1 cellular context compared by ENCODE assay signal in genomic region chr6:20400476-20401402, GRCh38.
TF ChIP-seq lines count a peak whose summit lies in the region.

No MANE protein-coding gene starts in this region.

TF ChIP-seq in HepG2, 621 proteins besides CTCF, POLR2A, EP300 and RAD21 (continued from another document and continues in another):
- peak; percentile 43; the same call in 1 of the 2 replicates for TF ChIP-seq ZBTB33 (CRISPR knock-in tag; IDR thresholded peaks at IDR 0.05)
- no peak for TF ChIP-seq NCOR1 (IDR thresholded peaks at IDR 0.05; ENCODE audit: borderline replicate concordance, low read length)
- TF ChIP-seq ISX (CRISPR knock-in tag; conservative IDR thresholded peaks at IDR 0.05) = no peak; the same call in 1 of the 2 replicates
- TF ChIP-seq STAG1 (CRISPR knock-in tag; IDR thresholded peaks at IDR 0.05) = peak; percentile 30; the same call in 1 of the 2 replicates
- TF ChIP-seq ZNF207 (IDR thresholded peaks at IDR 0.05; ENCODE audit: borderline replicate concordance) = no peak
- TF ChIP-seq ZSCAN20 (CRISPR knock-in tag; IDR thresholded peaks at IDR 0.05; ENCODE audit: borderline replicate concordance) = no peak; the same call in 1 of the 2 replicates
- TF ChIP-seq DBP (CRISPR knock-in tag; IDR thresholded peaks at IDR 0.05; ENCODE audit: not compliant biosample characterization) = no peak
- no peak for TF ChIP-seq PTBP1 (IDR thresholded peaks at IDR 0.05; ENCODE audit: low read depth, low read length, poor library complexity, severe bottlenecking)
- no peak for TF ChIP-seq MYPOP (CRISPR knock-in tag; IDR thresholded peaks at IDR 0.05)
- no peak for TF ChIP-seq E2F1 (CRISPR knock-in tag; IDR thresholded peaks at IDR 0.05)
- peak; percentile 19 for TF ChIP-seq SKI (IDR thresholded peaks at IDR 0.05; ENCODE audit: partially characterized antibody)
- no peak for TF ChIP-seq ADNP (CRISPR knock-in tag; IDR thresholded peaks at IDR 0.05)
- TF ChIP-seq TBX3 (IDR thresholded peaks at IDR 0.05; ENCODE audit: borderline replicate concordance) = no peak
- TF ChIP-seq ZNF619 (CRISPR knock-in tag; IDR thresholded peaks at IDR 0.05) = no peak; the same call in 1 of the 2 replicates
- peak; percentile 24; the same call in 1 of the 2 replicates for TF ChIP-seq DNMT3B (CRISPR knock-in tag; conservative IDR thresholded peaks at IDR 0.05)
- TF ChIP-seq NFIB (CRISPR knock-in tag; IDR thresholded peaks at IDR 0.05; ENCODE audit: borderline replicate concordance) = no peak
- no peak for TF ChIP-seq MXD1 (CRISPR knock-in tag; IDR thresholded peaks at IDR 0.05)
- no peak for TF ChIP-seq TARDBP (CRISPR knock-in tag; IDR thresholded peaks at IDR 0.05)
- no peak for TF ChIP-seq ZBTB3 (CRISPR knock-in tag; IDR thresholded peaks at IDR 0.05; ENCODE audit: borderline replicate concordance, low read depth)
- TF ChIP-seq EHMT2 (IDR thresholded peaks at IDR 0.05; ENCODE audit: borderline replicate concordance, low read depth, low read length) = no peak
- 0 out of 2 replicates have a peak, but pooled peaks have one; percentile 53 for TF ChIP-seq HMG20B (CRISPR knock-in tag; conservative IDR thresholded peaks at IDR 0.05)
- TF ChIP-seq ZNF609 (CRISPR knock-in tag; IDR thresholded peaks at IDR 0.05; ENCODE audit: borderline replicate concordance) = no peak
- no peak for TF ChIP-seq ZNF577 (CRISPR knock-in tag; IDR thresholded peaks at IDR 0.05; ENCODE audit: borderline replicate concordance, low read depth)
- no peak for TF ChIP-seq ZNF879 (CRISPR knock-in tag; IDR thresholded peaks at IDR 0.05)
- TF ChIP-seq ZNF180 (CRISPR knock-in tag; IDR thresholded peaks at IDR 0.05; ENCODE audit: borderline replicate concordance, low read depth) = no peak
- no peak; the same call in 1 of the 2 replicates for TF ChIP-seq RBAK (CRISPR knock-in tag; IDR thresholded peaks at IDR 0.05)
- no peak for TF ChIP-seq RARG (CRISPR knock-in tag; IDR thresholded peaks at IDR 0.05; ENCODE audit: low read depth)
- no peak for TF ChIP-seq ZNF780A (CRISPR knock-in tag; IDR thresholded peaks at IDR 0.05)
- TF ChIP-seq ZNF512B (CRISPR knock-in tag; IDR thresholded peaks at IDR 0.05; ENCODE audit: borderline replicate concordance) = 0 out of 2 replicates have a peak, but pooled peaks have one; percentile 3
- no peak for TF ChIP-seq BRCA1 (CRISPR knock-in tag; IDR thresholded peaks at IDR 0.05)
- TF ChIP-seq ZNF572 (CRISPR knock-in tag; IDR thresholded peaks at IDR 0.05) = no peak
- TF ChIP-seq NR0B2 (CRISPR knock-in tag; IDR thresholded peaks at IDR 0.05) = no peak
- 0 out of 2 replicates have a peak, but pooled peaks have one; percentile 12 for TF ChIP-seq ZMYM3 (CRISPR knock-in tag; IDR thresholded peaks at IDR 0.05)
- TF ChIP-seq ZMYM2 (CRISPR knock-in tag; IDR thresholded peaks at IDR 0.05) = no peak
- TF ChIP-seq ZNF75D (CRISPR knock-in tag; IDR thresholded peaks at IDR 0.05; ENCODE audit: borderline replicate concordance) = no peak
- no peak for TF ChIP-seq ZNF446 (CRISPR knock-in tag; IDR thresholded peaks at IDR 0.05)
- no peak for TF ChIP-seq RCOR2 (CRISPR knock-in tag; IDR thresholded peaks at IDR 0.05)
- peak; percentile 66 for TF ChIP-seq MEF2D (CRISPR knock-in tag; IDR thresholded peaks at IDR 0.05)
- TF ChIP-seq PHF21A (CRISPR knock-in tag; IDR thresholded peaks at IDR 0.05) = peak; percentile 12; the same call in 1 of the 2 replicates
- TF ChIP-seq ZNF800 (CRISPR knock-in tag; IDR thresholded peaks at IDR 0.05) = no peak
- TF ChIP-seq ZFP90 (CRISPR knock-in tag; IDR thresholded peaks at IDR 0.05; ENCODE audit: borderline replicate concordance) = no peak; the same call in 1 of the 2 replicates
- no peak for TF ChIP-seq SIX4 (CRISPR knock-in tag; IDR thresholded peaks at IDR 0.05)
- TF ChIP-seq NR3C1 (CRISPR knock-in tag; IDR thresholded peaks at IDR 0.05) = no peak
- no peak for TF ChIP-seq POLR2AphosphoS2 (IDR thresholded peaks at IDR 0.05; ENCODE audit: low read depth, low read length)
- no peak for TF ChIP-seq MAZ (IDR thresholded peaks at IDR 0.05; ENCODE audit: borderline replicate concordance, low read depth, low read length)
- TF ChIP-seq MAZ (CRISPR knock-in tag; IDR thresholded peaks at IDR 0.05; ENCODE audit: low read depth) = 0 out of 2 replicates have a peak, but pooled peaks have one; percentile 79
- TF ChIP-seq FOXC1 (CRISPR knock-in tag; IDR thresholded peaks at IDR 0.05; ENCODE audit: borderline replicate concordance) = peak; percentile 82
- TF ChIP-seq ZSCAN21 (CRISPR knock-in tag; IDR thresholded peaks at IDR 0.05; ENCODE audit: borderline replicate concordance) = 0 out of 2 replicates have a peak, but pooled peaks have one; percentile 17
- TF ChIP-seq SNAI1 (CRISPR knock-in tag; IDR thresholded peaks at IDR 0.05; ENCODE audit: borderline replicate concordance) = no peak
- TF ChIP-seq EZH2 (conservative IDR thresholded peaks at IDR 0.05; ENCODE audit: low read depth, low read length) = no peak
- no peak for TF ChIP-seq BORCS8-MEF2B (CRISPR knock-in tag; IDR thresholded peaks at IDR 0.05)
- no peak for TF ChIP-seq ZNF556 (CRISPR knock-in tag; IDR thresholded peaks at IDR 0.05; ENCODE audit: borderline replicate concordance)
- TF ChIP-seq RXRB (CRISPR knock-in tag; IDR thresholded peaks at IDR 0.05; ENCODE audit: borderline replicate concordance) = no peak; the same call in 1 of the 2 replicates
- no peak for TF ChIP-seq HNF4G (IDR thresholded peaks at IDR 0.05; ENCODE audit: borderline replicate concordance, low read depth, low read length)
- 0 out of 2 replicates have a peak, but pooled peaks have one; percentile 51 for TF ChIP-seq HNF4G (CRISPR knock-in tag; IDR thresholded peaks at IDR 0.05; ENCODE audit: borderline replicate concordance, low read depth)
- 0 out of 2 replicates have a peak, but pooled peaks have one; percentile 4 for TF ChIP-seq MAF1 (CRISPR knock-in tag; IDR thresholded peaks at IDR 0.05; ENCODE audit: borderline replicate concordance)
- TF ChIP-seq RORA (CRISPR knock-in tag; IDR thresholded peaks at IDR 0.05) = no peak
- TF ChIP-seq ZFAT (CRISPR knock-in tag; conservative IDR thresholded peaks at IDR 0.05) = no peak
